ENCODE assay signal across 31 cellular contexts in the genomic region with DNA sequence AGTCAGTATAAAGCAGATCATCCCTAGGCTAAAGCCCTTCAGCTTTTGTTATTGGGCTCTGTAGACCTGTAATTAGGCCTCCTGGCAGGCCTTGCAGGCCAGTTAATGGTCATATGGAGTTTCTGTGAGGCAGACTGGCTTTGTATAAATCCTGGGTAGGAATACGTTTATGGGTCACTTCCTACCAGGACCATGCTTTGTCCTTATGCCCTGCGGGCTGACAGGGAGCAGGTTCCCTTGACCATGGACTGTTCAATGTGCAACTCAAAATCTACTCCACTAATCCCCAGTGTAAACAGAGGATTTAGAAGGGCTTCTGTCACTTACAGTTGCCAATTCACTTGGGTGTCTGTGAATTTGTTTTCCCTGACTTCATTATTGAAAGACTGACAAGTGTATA.
DNase-seq lines count a peak whose midpoint lies in the region; ATAC-seq, FAIRE-seq and TF ChIP-seq lines count a peak whose summit lies in the region.
"Had no signal": no experiment of that assay in that cellular context is flagged by ENCODE, and none has a peak within 500 bp of the region (broad histone marks: within the 10 kb centered on the region; RNA-seq: fewer than 3 reads in every experiment).

No MANE protein-coding gene starts in this region.

- no peaks in the 10 kb centered on the region for H3K79me2 ChIP-seq in HepG2 (ENCODE audit: insufficient read depth, low read length)

- intact Hi-C loops in HepG2 (cut with micrococcal nuclease; ENCODE audit: unreplicated experiment) (loop anchor here (5.0 kb wide), 1 partner anchor 56 kb away; no protein-coding TSS in a partner anchor), right lobe of liver (cut with DNase I) (no loop called here)

- no peak overlapping the region for H2AFZ ChIP-seq in HepG2 (ENCODE audit: low read length)

- POLR2A ChIA-PET in HepG2 (lab: Yijun Ruan, JAX) = no interaction called here

- no peaks in the 10 kb centered on the region for H3K36me3 ChIP-seq in HepG2 (replicated peaks in 1 of 2; ENCODE audit: control insufficient read depth in 1 of 2, insufficient read depth in 2 of 2, low read length in 2 of 2)
- H3K36me3 ChIP-seq in right lobe of liver = no peaks in the 10 kb centered on the region
- H3K36me3 ChIP-seq: brain microvascular endothelial cell, prostate gland, thoracic aorta had no signal

- TF ChIP-seq EP300 in HepG2 (IDR thresholded peaks at IDR 0.05; ENCODE audit: low read depth in 2 of 2, low read length in 2 of 2) (peak; percentile 73 to 94; a peak in 3 of 4 replicates), HepG2 (CRISPR knock-in tag; IDR thresholded peaks at IDR 0.05; ENCODE audit: borderline replicate concordance) (peak; percentile 78; the same call in 1 of the 2 replicates)

- H3K4me3 ChIP-seq in HepG2 (replicated peaks in 1 of 3; ENCODE audit: insufficient read depth in 1 of 3, low read depth in 2 of 3, low read length in 3 of 3) = peak overlapping the region in 1 of 3 experiments; percentile 24; a peak in 1 of 6 replicates
- no peak overlapping the region for H3K4me3 ChIP-seq in right lobe of liver
- H3K4me3 ChIP-seq: prostate gland, thoracic aorta had no signal

- peak; percentile 91 for DNase-seq in HepG2 (ENCODE audit: low spot score)
- DNase-seq in right lobe of liver = no peak
- DNase-seq in NCI-H2227 treated with DMSO at 0.1 percent for 48 hours (lab: John Stamatoyannopoulos, UW) = peak; percentile 32
- DNase-seq in SHP77 treated with DMSO at 0.1 percent for 48 hours (lab: John Stamatoyannopoulos, UW) = peak; percentile 59
- no peak for DNase-seq in NCI-H2196 (lab: John Stamatoyannopoulos, UW; ENCODE audit: unreplicated experiment)
- DNase-seq in activated naive CD4-positive, alpha-beta T cell (lab: John Stamatoyannopoulos, UW) = no peak
- DNase-seq in GOT3 (lab: John Stamatoyannopoulos, UW) = no peak
- DNase-seq: activated B cell treated with CpG ODN at 0.5 μM for 24 hours; activated CD8-positive, alpha-beta memory T cell treated with anti-CD3 and anti-CD28 coated beads, Interleukin-2, amount 10 ng/mL, durations not matched to agents 7 days and 5 days; activated naive CD4-positive, alpha-beta T cell treated with anti-CD3 and anti-CD28 coated beads, Interleukin-2, amount 50 U/mL, for 16 hours; activated T-cell treated with anti-CD3 and anti-CD28 coated beads, Interleukin-2, amount 50 U/mL, for 72 hours; AML-193; amniotic stem cell; brain microvascular endothelial cell; CD8-positive, alpha-beta T cell; DMS79; GDM1; H7; KBM-7; NCI-H1694; NCI-H748 treated with DMSO at 0.1 percent for 48 hours; OCI-M1; stimulated activated naive CD8-positive, alpha-beta T cell treated with anti-CD3 and anti-CD28 coated beads, Interleukin-15, Interleukin-2, amounts not matched to agents 100 U/mL and 50 U/mL, for 24 hours; SW 1271; T1000 had no signal

- ATAC-seq in HepG2 (peak; percentile 100), right lobe of liver (no peak), GM21367 (IDR thresholded peaks at IDR 0.05; ENCODE audit: unreplicated experiment) (no peak)
- ATAC-seq: activated CD8-positive, alpha-beta memory T cell treated with anti-CD3 and anti-CD28 coated beads, Interleukin-2, amount 10 ng/mL, durations not matched to agents 7 days and 5 days; activated T-cell treated with anti-CD3 and anti-CD28 coated beads, Interleukin-2, amount 50 U/mL, for 72 hours; CD8-positive, alpha-beta T cell; left lobe of liver; stimulated activated naive CD8-positive, alpha-beta T cell treated with anti-CD3 and anti-CD28 coated beads, Interleukin-15, Interleukin-2, amounts not matched to agents 100 U/mL and 50 U/mL, for 24 hours had no signal

- BruUV-seq in HepG2 (replicated peaks; lab: Mats Ljungman, UMichigan) = no TSS peak

- H3K27me3 ChIP-seq in HepG2 (ENCODE audit: control insufficient read depth in 1 of 2, insufficient read depth in 2 of 2, low read length in 2 of 2) (no peaks in the 10 kb centered on the region), right lobe of liver (no peaks in the 10 kb centered on the region)
- H3K27me3 ChIP-seq: brain microvascular endothelial cell had no signal

- no peak for TF ChIP-seq RAD21 in HepG2 (CRISPR knock-in tag; IDR thresholded peaks at IDR 0.05)

- FAIRE-seq in HepG2 (lab: Jason Lieb, UNC) = peak; percentile 84
- FAIRE-seq: A204.1, endothelial cell of umbilical vein had no signal

- CTCF ChIA-PET in HepG2 (lab: Yijun Ruan, JAX; ENCODE audit: low intra/inter-chr PET ratio, low total read pairs) = no interaction called here

- H3K27ac ChIP-seq in HepG2 (ENCODE audit: extremely low read length, insufficient read depth, low read length) (peak overlapping the region; percentile 67), right lobe of liver (no peak overlapping the region)
- H3K27ac ChIP-seq: brain microvascular endothelial cell, prostate gland, thoracic aorta had no signal

- H4K20me1 ChIP-seq in HepG2 (ENCODE audit: insufficient read depth, low read length) = no peaks in the 10 kb centered on the region

- TF ChIP-seq POLR2A in HepG2 (IDR thresholded peaks at IDR 0.05; ENCODE audit: insufficient read depth in 1 of 2, low read depth in 2 of 2, low read length in 2 of 2) (peak in 1 of 2 experiments; percentile 37; a peak in 1 of 4 replicates), right lobe of liver (IDR thresholded peaks at IDR 0.05) (no peak)

- H3K4me2 ChIP-seq in HepG2 (ENCODE audit: low read depth, low read length) = peak overlapping the region; percentile 54

- no peaks in the 10 kb centered on the region for H3K9me3 ChIP-seq in HepG2 (ENCODE audit: low read length)
- no peaks in the 10 kb centered on the region for H3K9me3 ChIP-seq in right lobe of liver
- H3K9me3 ChIP-seq: prostate gland had no signal

- H3K9ac ChIP-seq in HepG2 (ENCODE audit: insufficient read depth, low read depth, low read length) = peak overlapping the region; percentile 41; the same call in 1 of the 2 replicates

- H3K4me1 ChIP-seq in HepG2 (ENCODE audit: insufficient read depth, low read length) (peaks cover 15% of the 10 kb centered on the region), right lobe of liver (no peaks in the 10 kb centered on the region)
- H3K4me1 ChIP-seq: prostate gland had no signal

- in situ Hi-C loops in HepG2 (cut with HindIII; ENCODE audit: extremely low pct_ligation_motif_present, low pct_unique_long_range_greater_than_20kb) = no loop called here

- no CpG with 5 or more reads among the region's 2 CpGs for WGBS in HepG2 (ENCODE audit: low lambda C conversion rate)
- WGBS in right lobe of liver (ENCODE audit: insufficient coverage, low coverage, low lambda C conversion rate, missing lambda C conversion rate) = 60% methylated on average over 1 of the region's 2 CpGs

- no peak for TF ChIP-seq CTCF in HepG2 (CRISPR knock-in tag; IDR thresholded peaks at IDR 0.05)
- no peak for TF ChIP-seq CTCF in right lobe of liver (IDR thresholded peaks at IDR 0.05)

TF ChIP-seq in HepG2, 621 proteins besides CTCF, POLR2A, EP300 and RAD21 (continues in another document):
- TF ChIP-seq PHF20 (CRISPR knock-in tag; IDR thresholded peaks at IDR 0.05) (no peak), FOXA3 (CRISPR knock-in tag; IDR thresholded peaks at IDR 0.05) (peak; percentile 99), ZNF530 (CRISPR knock-in tag; IDR thresholded peaks at IDR 0.05; ENCODE audit: low read depth) (no peak), ATF7 (IDR thresholded peaks at IDR 0.05) (no peak), ATF7 (CRISPR knock-in tag; IDR thresholded peaks at IDR 0.05) (no peak), ZKSCAN5 (CRISPR knock-in tag; IDR thresholded peaks at IDR 0.05) (peak; percentile 85; the same call in 1 of the 2 replicates), SUZ12 (IDR thresholded peaks at IDR 0.05; ENCODE audit: low read depth, low read length) (no peak), HNRNPK (IDR thresholded peaks at IDR 0.05; ENCODE audit: low read depth, low read length, poor library complexity, severe bottlenecking) (no peak), MEIS1 (CRISPR knock-in tag; IDR thresholded peaks at IDR 0.05; ENCODE audit: borderline replicate concordance) (peak; percentile 82; the same call in 1 of the 2 replicates), HDAC2 (CRISPR knock-in tag; IDR thresholded peaks at IDR 0.05) (peak; percentile 91), TEAD2 (CRISPR knock-in tag; IDR thresholded peaks at IDR 0.05) (no peak), FLYWCH1 (CRISPR knock-in tag; IDR thresholded peaks at IDR 0.05) (no peak), MIXL1 (CRISPR knock-in tag; IDR thresholded peaks at IDR 0.05) (peak; percentile 93), SOX6 (IDR thresholded peaks at IDR 0.05) (no peak), SOX6 (CRISPR knock-in tag; IDR thresholded peaks at IDR 0.05) (peak; percentile 88)
- TF ChIP-seq, protein P1, sequence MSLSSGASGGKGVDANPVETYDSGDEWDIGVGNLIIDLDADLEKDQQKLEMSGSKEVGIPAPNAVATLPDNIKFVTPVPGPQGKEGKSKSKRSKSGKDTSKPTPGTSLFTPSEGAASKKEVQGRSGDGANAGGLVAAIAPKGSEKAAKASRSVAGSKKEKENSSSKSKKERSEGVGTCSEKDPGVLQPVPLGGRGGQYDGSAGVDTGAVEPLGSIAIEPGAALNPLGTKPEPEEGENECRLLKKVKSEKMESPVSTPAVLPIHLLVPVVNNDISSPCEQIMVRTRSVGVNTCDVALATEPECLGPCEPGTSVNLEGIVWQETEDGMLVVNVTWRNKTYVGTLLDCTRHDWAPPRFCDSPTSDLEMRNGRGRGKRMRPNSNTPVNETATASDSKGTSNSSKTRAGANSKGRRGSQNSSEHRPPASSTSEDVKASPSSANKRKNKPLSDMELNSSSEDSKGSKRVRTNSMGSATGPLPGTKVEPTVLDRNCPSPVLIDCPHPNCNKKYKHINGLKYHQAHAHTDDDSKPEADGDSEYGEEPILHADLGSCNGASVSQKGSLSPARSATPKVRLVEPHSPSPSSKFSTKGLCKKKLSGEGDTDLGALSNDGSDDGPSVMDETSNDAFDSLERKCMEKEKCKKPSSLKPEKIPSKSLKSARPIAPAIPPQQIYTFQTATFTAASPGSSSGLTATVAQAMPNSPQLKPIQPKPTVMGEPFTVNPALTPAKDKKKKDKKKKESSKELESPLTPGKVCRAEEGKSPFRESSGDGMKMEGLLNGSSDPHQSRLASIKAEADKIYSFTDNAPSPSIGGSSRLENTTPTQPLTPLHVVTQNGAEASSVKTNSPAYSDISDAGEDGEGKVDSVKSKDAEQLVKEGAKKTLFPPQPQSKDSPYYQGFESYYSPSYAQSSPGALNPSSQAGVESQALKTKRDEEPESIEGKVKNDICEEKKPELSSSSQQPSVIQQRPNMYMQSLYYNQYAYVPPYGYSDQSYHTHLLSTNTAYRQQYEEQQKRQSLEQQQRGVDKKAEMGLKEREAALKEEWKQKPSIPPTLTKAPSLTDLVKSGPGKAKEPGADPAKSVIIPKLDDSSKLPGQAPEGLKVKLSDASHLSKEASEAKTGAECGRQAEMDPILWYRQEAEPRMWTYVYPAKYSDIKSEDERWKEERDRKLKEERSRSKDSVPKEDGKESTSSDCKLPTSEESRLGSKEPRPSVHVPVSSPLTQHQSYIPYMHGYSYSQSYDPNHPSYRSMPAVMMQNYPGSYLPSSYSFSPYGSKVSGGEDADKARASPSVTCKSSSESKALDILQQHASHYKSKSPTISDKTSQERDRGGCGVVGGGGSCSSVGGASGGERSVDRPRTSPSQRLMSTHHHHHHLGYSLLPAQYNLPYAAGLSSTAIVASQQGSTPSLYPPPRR (CRISPR knock-in tag; IDR thresholded peaks at IDR 0.05; ENCODE audit: borderline replicate concordance) = peak; percentile 89

Comparison
In these comparisons a context has a peak if more than half of its experiments do, and no peak if none do; other contexts are left out.
1. DNase-seq: peak in HepG2 (single experiment), NCI-H2227 treated with DMSO at 0.1 percent for 48 hours (single experiment) and SHP77 treated with DMSO at 0.1 percent for 48 hours (single experiment); none in right lobe of liver (0 of 3), NCI-H2196 (single experiment), activated naive CD4-positive, alpha-beta T cell (0 of 4) and GOT3 (single experiment).